Comparison of ENCODE assay signal across 17 cellular contexts in genomic region chr4:100949350-100949935, GRCh38.
"Had no signal": no experiment of that assay in that cellular context is flagged by ENCODE, and none has a peak within 500 bp of the region (broad histone marks: within the 10 kb centered on the region; RNA-seq: fewer than 3 reads in every experiment).

No MANE protein-coding gene starts in this region.

- DNase-seq: activated CD4-positive, alpha-beta memory T cell treated with anti-CD3 and anti-CD28 coated beads, Interleukin-2, amount 10 ng/mL, durations not matched to agents 7 days and 5 days; activated CD4-positive, alpha-beta T cell treated with anti-CD3 and anti-CD28 coated beads for 36 hours; activated gamma-delta T cell treated with Interleukin-2 at 50 U/mL for 16 hours; activated naive CD8-positive, alpha-beta T cell treated with anti-CD3 and anti-CD28 coated beads for 36 hours; activated T-cell treated with anti-CD3 and anti-CD28 coated beads, Interleukin-2, amount 50 U/mL, for 72 hours; dorsolateral prefrontal cortex; left cardiac atrium; nucleus accumbens; right cardiac atrium; spleen; stimulated activated CD4-positive, alpha-beta T cell treated with anti-CD3 and anti-CD28 coated beads, Interleukin-1b, Interleukin-23, amount 100 ng/mL, for 48 hours; stimulated activated naive B cell treated with anti-CD40 and anti-IgM and Interleukin-4, amounts not matched to agents 10 μg/mL and 1 μg/mL and 100 μg/mL, for 72 hours; T-cell; T1000; trophoblast cell had no signal

- H3K4me1 Mint-ChIP-seq: activated CD4-positive, alpha-beta memory T cell treated with anti-CD3 and anti-CD28 coated beads, Interleukin-2, amount 10 ng/mL, durations not matched to agents 7 days and 5 days; stimulated activated naive B cell treated with anti-CD40 and anti-IgM and Interleukin-4, amounts not matched to agents 10 μg/mL and 1 μg/mL and 100 μg/mL, for 72 hours; T-cell had no signal

- H3K27ac Mint-ChIP-seq: activated CD4-positive, alpha-beta memory T cell treated with anti-CD3 and anti-CD28 coated beads, Interleukin-2, amount 10 ng/mL, durations not matched to agents 7 days and 5 days; activated CD4-positive, alpha-beta T cell treated with anti-CD3 and anti-CD28 coated beads for 36 hours; activated naive CD8-positive, alpha-beta T cell treated with anti-CD3 and anti-CD28 coated beads for 36 hours; activated T-cell treated with anti-CD3 and anti-CD28 coated beads, Interleukin-2, amount 50 U/mL, for 72 hours; natural killer cell treated with Interleukin-12 subunit alpha and Interleukin-12 subunit beta and Interleukin-15 and Interleukin-18, amount 100 ng/mL, for 72 hours; stimulated activated naive B cell treated with anti-CD40 and anti-IgM and Interleukin-4, amounts not matched to agents 10 μg/mL and 1 μg/mL and 100 μg/mL, for 72 hours; T-cell had no signal

- ATAC-seq: activated CD4-positive, alpha-beta T cell treated with anti-CD3 and anti-CD28 coated beads for 36 hours; activated T-cell treated with anti-CD3 and anti-CD28 coated beads, Interleukin-2, amount 50 U/mL, for 72 hours; left cardiac atrium; natural killer cell treated with Interleukin-12 subunit alpha and Interleukin-12 subunit beta and Interleukin-15 and Interleukin-18, amount 100 ng/mL, for 72 hours; right cardiac atrium; stimulated activated naive B cell treated with anti-CD40 and anti-IgM and Interleukin-4, amounts not matched to agents 10 μg/mL and 1 μg/mL and 100 μg/mL, for 72 hours; T-cell had no signal

- H3K4me3 ChIP-seq: dorsolateral prefrontal cortex, spleen had no signal

- H3K36me3 ChIP-seq: spleen had no signal

- H3K27me3 Mint-ChIP-seq: stimulated activated naive B cell treated with anti-CD40 and anti-IgM and Interleukin-4, amounts not matched to agents 10 μg/mL and 1 μg/mL and 100 μg/mL, for 72 hours had no signal

- H3K27ac ChIP-seq: dorsolateral prefrontal cortex, spleen, VCaP had no signal

- H3K36me3 Mint-ChIP-seq: activated naive CD8-positive, alpha-beta T cell treated with anti-CD3 and anti-CD28 coated beads for 36 hours; natural killer cell treated with Interleukin-12 subunit alpha and Interleukin-12 subunit beta and Interleukin-15 and Interleukin-18, amount 100 ng/mL, for 72 hours; stimulated activated naive B cell treated with anti-CD40 and anti-IgM and Interleukin-4, amounts not matched to agents 10 μg/mL and 1 μg/mL and 100 μg/mL, for 72 hours; T-cell had no signal

- H3K9me3 Mint-ChIP-seq: activated CD4-positive, alpha-beta memory T cell treated with anti-CD3 and anti-CD28 coated beads, Interleukin-2, amount 10 ng/mL, durations not matched to agents 7 days and 5 days; activated naive CD8-positive, alpha-beta T cell treated with anti-CD3 and anti-CD28 coated beads for 36 hours; activated T-cell treated with anti-CD3 and anti-CD28 coated beads, Interleukin-2, amount 50 U/mL, for 72 hours; natural killer cell treated with Interleukin-12 subunit alpha and Interleukin-12 subunit beta and Interleukin-15 and Interleukin-18, amount 100 ng/mL, for 72 hours had no signal

- H3K27me3 ChIP-seq: dorsolateral prefrontal cortex, spleen had no signal

- H3K4me1 ChIP-seq: spleen had no signal

- H3K4me3 Mint-ChIP-seq: activated CD4-positive, alpha-beta memory T cell treated with anti-CD3 and anti-CD28 coated beads, Interleukin-2, amount 10 ng/mL, durations not matched to agents 7 days and 5 days; activated CD4-positive, alpha-beta T cell treated with anti-CD3 and anti-CD28 coated beads for 36 hours; activated naive CD8-positive, alpha-beta T cell treated with anti-CD3 and anti-CD28 coated beads for 36 hours; activated T-cell treated with anti-CD3 and anti-CD28 coated beads, Interleukin-2, amount 50 U/mL, for 72 hours; natural killer cell treated with Interleukin-12 subunit alpha and Interleukin-12 subunit beta and Interleukin-15 and Interleukin-18, amount 100 ng/mL, for 72 hours; stimulated activated naive B cell treated with anti-CD40 and anti-IgM and Interleukin-4, amounts not matched to agents 10 μg/mL and 1 μg/mL and 100 μg/mL, for 72 hours; T-cell had no signal
